Comparison of ENCODE assay signal across 43 cellular contexts in genomic region chr5:77606279-77606678, GRCh38. TPM values are rescaled to one million over a fixed set of nuclear protein-coding genes. Genes with fewer than 3 reads are reported as not detected.
"Had no signal": no experiment of that assay in that cellular context is flagged by ENCODE, and none has a peak within 500 bp of the region (broad histone marks: within the 10 kb centered on the region; RNA-seq: fewer than 3 reads in every experiment).

No MANE protein-coding gene starts in this region.

- H3K27ac Mint-ChIP-seq: activated naive CD4-positive, alpha-beta T cell treated with anti-CD3 and anti-CD28 coated beads for 36 hours; activated naive CD4-positive, alpha-beta T cell treated with anti-CD3 and anti-CD28 coated beads, Interleukin-2, amount 10 ng/mL, durations not matched to agents 7 days and 5 days; activated naive CD4-positive, alpha-beta T cell treated with anti-CD3 and anti-CD28 coated beads, Interleukin-2, amount 50 U/mL, for 24 hours; activated naive CD4-positive, alpha-beta T cell treated with anti-CD3 and anti-CD28 coated beads, Interleukin-2, amount 50 U/mL, for 72 hours; activated naive CD8-positive, alpha-beta T cell; activated naive CD8-positive, alpha-beta T cell treated with anti-CD3 and anti-CD28 coated beads for 36 hours; activated naive CD8-positive, alpha-beta T cell treated with anti-CD3 and anti-CD28 coated beads, Interleukin-2, amount 10 ng/mL, durations not matched to agents 7 days and 5 days; activated naive CD8-positive, alpha-beta T cell treated with anti-CD3 and anti-CD28 coated beads, Interleukin-2, amount 50 U/mL, for 24 hours; activated T-cell treated with anti-CD3 and anti-CD28 coated beads, Interleukin-2, amount 50 U/mL, for 24 hours; activated T-cell treated with anti-CD3 and anti-CD28 coated beads, Interleukin-2, amount 50 U/mL, for 72 hours; activated T-helper 1 cell treated with anti-CD3 and anti-CD28 coated beads, Interleukin-12 subunit alpha, Interleukin-12 subunit beta, Interleukin-2, Interleukin-4 antibody, amounts not matched to agents 30 ng/mL and 10 ng/mL and 1 ng/mL, durations not matched to agents 14 hours and 24 hours and 36 hours; activated T-helper 17 cell treated with anti-CD3 and anti-CD28 coated beads, Interleukin-2, amount 50 U/mL, for 72 hours; activated T-helper 2 cell treated with anti-CD3 and anti-CD28 coated beads, Interferon-gamma antibody, Interleukin-2, Interleukin-4, amounts not matched to agents 10 μg/mL and 5 μg/mL and 100 μg/mL, durations not matched to agents 14 hours and 24 hours and 36 hours; brain had no signal

- H3K9me3 Mint-ChIP-seq: activated naive CD4-positive, alpha-beta T cell treated with anti-CD3 and anti-CD28 coated beads, Interleukin-2, amount 10 ng/mL, durations not matched to agents 7 days and 5 days; activated naive CD4-positive, alpha-beta T cell treated with anti-CD3 and anti-CD28 coated beads, Interleukin-2, amount 50 U/mL, for 24 hours; activated naive CD4-positive, alpha-beta T cell treated with anti-CD3 and anti-CD28 coated beads, Interleukin-2, amount 50 U/mL, for 72 hours; activated naive CD8-positive, alpha-beta T cell treated with anti-CD3 and anti-CD28 coated beads for 36 hours; activated naive CD8-positive, alpha-beta T cell treated with anti-CD3 and anti-CD28 coated beads, Interleukin-2, amount 10 ng/mL, durations not matched to agents 7 days and 5 days; activated naive CD8-positive, alpha-beta T cell treated with anti-CD3 and anti-CD28 coated beads, Interleukin-2, amount 50 U/mL, for 24 hours; activated T-cell treated with anti-CD3 and anti-CD28 coated beads, Interleukin-2, amount 50 U/mL, for 4 hours; activated T-helper 1 cell treated with anti-CD3 and anti-CD28 coated beads, Interleukin-12 subunit alpha, Interleukin-12 subunit beta, Interleukin-2, Interleukin-4 antibody, amounts not matched to agents 30 ng/mL and 10 ng/mL and 1 ng/mL, durations not matched to agents 14 hours and 24 hours and 36 hours; activated T-helper 2 cell treated with anti-CD3 and anti-CD28 coated beads, Interferon-gamma antibody, Interleukin-2, Interleukin-4, amounts not matched to agents 10 μg/mL and 5 μg/mL and 100 μg/mL, durations not matched to agents 14 hours and 24 hours and 36 hours; central memory CD8-positive, alpha-beta T cell had no signal

- H3K36me3 Mint-ChIP-seq: activated naive CD4-positive, alpha-beta T cell treated with anti-CD3 and anti-CD28 coated beads, Interleukin-2, amount 10 ng/mL, durations not matched to agents 7 days and 5 days; activated naive CD8-positive, alpha-beta T cell; activated naive CD8-positive, alpha-beta T cell treated with anti-CD3 and anti-CD28 coated beads for 36 hours; activated naive CD8-positive, alpha-beta T cell treated with anti-CD3 and anti-CD28 coated beads, Interleukin-2, amount 10 ng/mL, durations not matched to agents 7 days and 5 days; brain had no signal

- H3K36me3 ChIP-seq: adrenal gland, ascending aorta, brain microvascular endothelial cell, breast epithelium, cardiac muscle cell had no signal

- H3K27me3 ChIP-seq: adrenal gland, ascending aorta, body of pancreas, breast epithelium, cardiac muscle cell had no signal

- H3K4me3 ChIP-seq: adrenal gland, ascending aorta, body of pancreas, breast epithelium, cardiac muscle cell had no signal

- H3K27ac ChIP-seq: adrenal gland, ascending aorta, body of pancreas, brain microvascular endothelial cell, breast epithelium, cardiac muscle cell had no signal

- FAIRE-seq: astrocyte, bronchial epithelial cell had no signal

- H3K4me3 Mint-ChIP-seq: activated naive CD4-positive, alpha-beta T cell treated with anti-CD3 and anti-CD28 coated beads for 36 hours; activated naive CD4-positive, alpha-beta T cell treated with anti-CD3 and anti-CD28 coated beads, Interleukin-2, amount 10 ng/mL, durations not matched to agents 7 days and 5 days; activated naive CD4-positive, alpha-beta T cell treated with anti-CD3 and anti-CD28 coated beads, Interleukin-2, amount 50 U/mL, for 24 hours; activated naive CD8-positive, alpha-beta T cell; activated naive CD8-positive, alpha-beta T cell treated with anti-CD3 and anti-CD28 coated beads for 36 hours; activated naive CD8-positive, alpha-beta T cell treated with anti-CD3 and anti-CD28 coated beads, Interleukin-2, amount 10 ng/mL, durations not matched to agents 7 days and 5 days; activated naive CD8-positive, alpha-beta T cell treated with anti-CD3 and anti-CD28 coated beads, Interleukin-2, amount 50 U/mL, for 24 hours; activated T-cell treated with anti-CD3 and anti-CD28 coated beads, Interleukin-2, amount 50 U/mL, for 24 hours; activated T-cell treated with anti-CD3 and anti-CD28 coated beads, Interleukin-2, amount 50 U/mL, for 4 hours; activated T-cell treated with anti-CD3 and anti-CD28 coated beads, Interleukin-2, amount 50 U/mL, for 72 hours; activated T-helper 1 cell treated with anti-CD3 and anti-CD28 coated beads, Interleukin-12 subunit alpha, Interleukin-12 subunit beta, Interleukin-2, Interleukin-4 antibody, amounts not matched to agents 30 ng/mL and 10 ng/mL and 1 ng/mL, durations not matched to agents 14 hours and 24 hours and 36 hours; activated T-helper 17 cell treated with anti-CD3 and anti-CD28 coated beads, Interleukin-2, amount 50 U/mL, for 72 hours; brain; central memory CD8-positive, alpha-beta T cell had no signal

- H3K4me1 ChIP-seq: adrenal gland, ascending aorta, body of pancreas, breast epithelium had no signal

- H3K4me1 Mint-ChIP-seq: activated naive CD4-positive, alpha-beta T cell treated with anti-CD3 and anti-CD28 coated beads, Interleukin-2, amount 10 ng/mL, durations not matched to agents 7 days and 5 days; activated naive CD4-positive, alpha-beta T cell treated with anti-CD3 and anti-CD28 coated beads, Interleukin-2, amount 50 U/mL, for 24 hours; activated naive CD8-positive, alpha-beta T cell treated with anti-CD3 and anti-CD28 coated beads for 36 hours; activated naive CD8-positive, alpha-beta T cell treated with anti-CD3 and anti-CD28 coated beads, Interleukin-2, amount 10 ng/mL, durations not matched to agents 7 days and 5 days; activated naive CD8-positive, alpha-beta T cell treated with anti-CD3 and anti-CD28 coated beads, Interleukin-2, amount 50 U/mL, for 24 hours; activated T-helper 17 cell treated with anti-CD3 and anti-CD28 coated beads, Interleukin-2, amount 50 U/mL, for 72 hours; brain; central memory CD8-positive, alpha-beta T cell had no signal

- ATAC-seq: activated naive CD4-positive, alpha-beta T cell treated with anti-CD3 and anti-CD28 coated beads, Interleukin-2, amount 50 U/mL, for 72 hours; activated naive CD8-positive, alpha-beta T cell treated with anti-CD3 and anti-CD28 coated beads, Interleukin-2, amount 50 U/mL, for 24 hours; activated T-cell treated with anti-CD3 and anti-CD28 coated beads, Interleukin-2, amount 50 U/mL, for 4 hours; activated T-cell treated with anti-CD3 and anti-CD28 coated beads, Interleukin-2, amount 50 U/mL, for 72 hours; activated T-helper 17 cell treated with anti-CD3 and anti-CD28 coated beads, Interleukin-2, amount 50 U/mL, for 72 hours; body of pancreas had no signal

- H3K9me3 ChIP-seq: adrenal gland, ascending aorta, body of pancreas had no signal

- DNase-seq: activated effector memory CD4-positive, alpha-beta T cell treated with anti-CD3 and anti-CD28 coated beads, Interleukin-2, amount 50 U/mL, for 16 hours; activated effector memory CD4-positive, alpha-beta T cell treated with Interleukin-2 at 50 U/mL for 16 hours; activated gamma-delta T cell; activated gamma-delta T cell treated with Interleukin-2 at 50 U/mL for 16 hours; activated naive CD4-positive, alpha-beta T cell; activated naive CD4-positive, alpha-beta T cell treated with anti-CD3 and anti-CD28 coated beads for 36 hours; activated naive CD4-positive, alpha-beta T cell treated with anti-CD3 and anti-CD28 coated beads, Interleukin-2, amount 10 ng/mL, durations not matched to agents 7 days and 5 days; activated naive CD4-positive, alpha-beta T cell treated with anti-CD3 and anti-CD28 coated beads, Interleukin-2, amount 50 U/mL, for 16 hours; activated naive CD4-positive, alpha-beta T cell treated with Interleukin-2 at 50 U/mL for 16 hours; activated naive CD8-positive, alpha-beta T cell treated with anti-CD3 and anti-CD28 coated beads for 36 hours; activated naive CD8-positive, alpha-beta T cell treated with anti-CD3 and anti-CD28 coated beads, Interleukin-2, amount 10 ng/mL, durations not matched to agents 7 days and 5 days; activated naive CD8-positive, alpha-beta T cell treated with anti-CD3 and anti-CD28 coated beads, Interleukin-2, amount 50 U/mL, for 24 hours; activated T-cell treated with anti-CD3 and anti-CD28 coated beads, Interleukin-2, amount 50 U/mL, for 1 hour; activated T-cell treated with anti-CD3 and anti-CD28 coated beads, Interleukin-2, amount 50 U/mL, for 24 hours; activated T-cell treated with anti-CD3 and anti-CD28 coated beads, Interleukin-2, amount 50 U/mL, for 4 hours; activated T-cell treated with anti-CD3 and anti-CD28 coated beads, Interleukin-2, amount 50 U/mL, for 48 hours; activated T-cell treated with anti-CD3 and anti-CD28 coated beads, Interleukin-2, amount 50 U/mL, for 72 hours; adrenal gland; amniotic stem cell; amygdala; anterior cingulate cortex; aorta; body of pancreas; brain microvascular endothelial cell; caudate nucleus; central memory CD4-positive, alpha-beta T cell; cerebellar nuclear complex had no signal

RNA-seq across cellular contexts. Expression of gene OTP, which starts 32.2 kb away (rescaled TPM):
- total RNA-seq: activated naive CD4-positive, alpha-beta T cell treated with anti-CD3 and anti-CD28 coated beads for 36 hours; activated naive CD4-positive, alpha-beta T cell treated with anti-CD3 and anti-CD28 coated beads, Interleukin-2, amount 50 U/mL, for 72 hours; activated naive CD8-positive, alpha-beta T cell treated with anti-CD3 and anti-CD28 coated beads for 36 hours; activated naive CD8-positive, alpha-beta T cell treated with anti-CD3 and anti-CD28 coated beads, Interleukin-2, amount 10 ng/mL, durations not matched to agents 7 days and 5 days; activated T-cell treated with anti-CD3 and anti-CD28 coated beads, Interleukin-2, amount 50 U/mL, for 4 hours; activated T-helper 1 cell treated with anti-CD3 and anti-CD28 coated beads, Interleukin-12 subunit alpha, Interleukin-12 subunit beta, Interleukin-2, Interleukin-4 antibody, amounts not matched to agents 30 ng/mL and 10 ng/mL and 1 ng/mL, durations not matched to agents 14 hours and 24 hours and 36 hours; activated T-helper 17 cell treated with anti-CD3 and anti-CD28 coated beads, Interleukin-2, amount 50 U/mL, for 72 hours; activated T-helper 2 cell treated with anti-CD3 and anti-CD28 coated beads, Interferon-gamma antibody, Interleukin-2, Interleukin-4, amounts not matched to agents 10 μg/mL and 5 μg/mL and 100 μg/mL, durations not matched to agents 14 hours and 24 hours and 36 hours; aorta; ascending aorta; body of pancreas; bronchial epithelial cell; cardiac muscle cell; cardiac septum; chondrocyte had no signal
- polyA plus RNA-seq: adipose tissue, adrenal gland, aorta, cardiac muscle cell had no signal
